ENCODE assay signal across 8 cellular contexts in the genomic region with DNA sequence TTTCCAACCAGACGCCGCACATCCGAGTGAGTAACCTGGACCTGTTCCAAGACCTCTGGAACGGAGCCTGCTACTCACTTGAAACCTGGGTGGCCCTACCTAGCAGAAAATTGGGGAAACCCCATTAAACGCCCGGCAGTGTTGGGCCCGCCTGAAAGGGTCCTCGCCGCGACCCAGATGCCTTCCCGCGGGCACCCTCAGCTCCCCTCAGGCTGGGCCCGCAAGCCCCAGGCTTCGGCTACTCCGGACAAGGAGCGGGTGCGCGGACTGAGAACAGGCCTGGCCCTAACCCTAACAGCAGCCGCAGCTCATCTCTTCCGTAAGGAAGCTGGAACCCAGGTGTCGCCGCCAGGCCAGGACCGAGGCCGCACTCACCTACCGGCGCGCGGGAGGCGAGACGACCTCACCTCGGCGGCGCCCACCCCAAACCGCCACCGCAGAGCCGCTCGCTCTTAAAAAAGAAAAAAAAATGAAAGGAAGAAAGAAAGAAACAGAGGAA. TPM values are rescaled to one million over a fixed set of nuclear protein-coding genes. Genes with fewer than 3 reads are reported as not detected.
DNase-seq lines count a peak whose midpoint lies in the region; ATAC-seq, FAIRE-seq and TF ChIP-seq lines count a peak whose summit lies in the region.

No MANE protein-coding gene starts in this region.

- TF ChIP-seq CTCF in GM12878 (IDR thresholded peaks at IDR 0.05 in 2 of 3, conservative IDR thresholded peaks at IDR 0.05 in 1 of 3; ENCODE audit: control insufficient read depth in 2 of 3, extremely low read depth in 1 of 3, insufficient read depth in 1 of 3, low read depth in 3 of 3, low read length in 3 of 3) (no peak), sigmoid colon (IDR thresholded peaks at IDR 0.05) (peak in 1 of 4 experiments; percentile 6)

- H3K4me3 ChIP-seq in MG63 (peak overlapping the region; percentile 97), GM12878 (peak overlapping the region; percentile 81), iPS DF 6.9 (ENCODE audit: low read length) (peak overlapping the region; percentile 99), sigmoid colon (peak overlapping the region; percentile 74 to 99 (median 92))

- FAIRE-seq in GM12878 (lab: Jason Lieb, UNC) = no peak

- POLR2A ChIA-PET in GM12878 (lab: Charles Lee) = interaction anchor here (0.6 to 2.8 kb wide), 12 partner anchors 9 to 262 kb away, joined by 3 to 10 read pairs (median 4); a partner anchor contains a TSS

- peak overlapping the region; percentile 85 for H3K4me2 ChIP-seq in GM12878 (ENCODE audit: control insufficient read depth, insufficient read depth)

- intact Hi-C loops in GM12878 (cut with micrococcal nuclease; ENCODE audit: unreplicated experiment) = loop anchor here (5.0 kb wide), 2 partner anchors 213 to 352 kb away; a partner anchor contains a TSS
- intact Hi-C loops in sigmoid colon (cut with DNase I) = loop anchor here (5.0 to 10.0 kb wide), 4 partner anchors 93 to 349 kb away; a partner anchor contains a TSS

- peaks cover 15% of the 10 kb centered on the region for H3K9me3 ChIP-seq in MG63
- H3K9me3 ChIP-seq in GM12878 (replicated peaks; ENCODE audit: control insufficient read depth, insufficient read depth, low read length) = no peaks in the 10 kb centered on the region
- H3K9me3 ChIP-seq in iPS DF 6.9 (ENCODE audit: control insufficient read depth, insufficient read depth, low read length) = no peaks in the 10 kb centered on the region
- H3K9me3 ChIP-seq in sigmoid colon = no peaks in the 10 kb centered on the region

- TF ChIP-seq RAD21 in GM12878 (IDR thresholded peaks at IDR 0.05; ENCODE audit: insufficient read depth, low read depth, low read length) = no peak

- peak overlapping the region; percentile 63 for H2AFZ ChIP-seq in GM12878 (ENCODE audit: control insufficient read depth, low read depth, low read length)

- peak overlapping the region; percentile 95 for H3K9ac ChIP-seq in GM12878 (ENCODE audit: control insufficient read depth, insufficient read depth, low read length)

- TF ChIP-seq EP300 in GM12878 (IDR thresholded peaks at IDR 0.05; ENCODE audit: borderline replicate concordance in 1 of 2, control insufficient read depth in 1 of 2, low read depth in 2 of 2, low read length in 2 of 2) (no peak), sigmoid colon (IDR thresholded peaks at IDR 0.05) (no peak)

- WGBS in GM12878 (ENCODE audit: insufficient coverage, insufficient replicate concordance, low lambda C conversion rate, missing lambda C conversion rate) = under 1% methylated on average over 37 of the region's 37 CpGs
- no CpG with 5 or more reads among the region's 37 CpGs for WGBS in iPS DF 6.9 (ENCODE audit: insufficient coverage, insufficient read length)
- 0% methylated on average over 37 of the region's 37 CpGs for whole genome bisulfite sequencing in sigmoid colon, 2 donors

- peaks cover 5% of the 10 kb centered on the region; the same call in 1 of the 2 replicates for H3K4me1 ChIP-seq in GM12878 (ENCODE audit: control insufficient read depth, insufficient read depth, low read length)
- peaks cover 2% of the 10 kb centered on the region; the same call in 1 of the 2 replicates for H3K4me1 ChIP-seq in iPS DF 6.9 (ENCODE audit: control insufficient read depth, insufficient read depth, low read length)
- H3K4me1 ChIP-seq in sigmoid colon = peaks cover 0 to 50% (median 35%) of the 10 kb centered on the region in 4 donors

- DNase-seq in stimulated activated CD8-positive, alpha-beta memory T cell treated with anti-CD3 and anti-CD28 coated beads, Interleukin-12 subunit alpha, Interleukin-12 subunit beta, amount 100 ng/mL, for 1 hour (ENCODE audit: low read depth) = peak; percentile 15
- no peak for DNase-seq in stimulated activated CD8-positive, alpha-beta memory T cell treated with anti-CD3 and anti-CD28 coated beads, Interleukin-4, amount 100 ng/mL, for 48 hours
- DNase-seq in HCEC 1CT = peak; percentile 74
- peak; percentile 83 for DNase-seq in MG63
- no peak for DNase-seq in GM12878 (ENCODE audit: low read depth, low spot score)
- no peak for DNase-seq in iPS DF 6.9 (ENCODE audit: low read depth, low spot score)
- peak; percentile 82 for DNase-seq in sigmoid colon
- no peak for DNase-seq in DMS153 (lab: John Stamatoyannopoulos, UW)

- in situ Hi-C loops in GM12878 (cut with MboI) = no loop called here

- H3K27me3 ChIP-seq in MG63 (no peaks in the 10 kb centered on the region), GM12878 (replicated peaks in 1 of 2; ENCODE audit: control insufficient read depth in 2 of 2, insufficient read depth in 2 of 2, low read length in 1 of 2) (no peaks in the 10 kb centered on the region), iPS DF 6.9 (ENCODE audit: control insufficient read depth, insufficient read depth, low read length) (no peaks in the 10 kb centered on the region), sigmoid colon (no peaks in the 10 kb centered on the region)

- CTCF ChIA-PET in GM12878 (lab: Yijun Ruan, JAX) = interaction anchor here (0.6 to 1.6 kb wide), 8 partner anchors 10 to 1081 kb away, joined by 3 to 4 read pairs (median 3); no protein-coding TSS in a partner anchor

- peaks cover 89% of the 10 kb centered on the region for H3K79me2 ChIP-seq in GM12878 (ENCODE audit: control insufficient read depth, insufficient read depth, low read length)

- SMC1A ChIA-PET in GM12878 (lab: Charles Lee; ENCODE audit: uncharacterized antibody, unreplicated experiment) = interaction anchor here (0.9 to 1.6 kb wide), 6 partner anchors 12 to 131 kb away, joined by 3 to 4 read pairs (median 3); a partner anchor contains a TSS

- RAD21 ChIA-PET in GM12878 (lab: Charles Lee; ENCODE audit: unreplicated experiment) = interaction anchor here (0.5 to 3.6 kb wide), 10 partner anchors 19 to 420 kb away, joined by 3 to 20 read pairs (median 4); no protein-coding TSS in a partner anchor

- H3K27ac ChIP-seq in GM12878 (ENCODE audit: control insufficient read depth, insufficient read depth) = peak overlapping the region; percentile 94
- H3K27ac ChIP-seq in iPS DF 6.9 (ENCODE audit: low read length) = no peak overlapping the region
- peak overlapping the region; percentile 93 to 99 (median 97) for H3K27ac ChIP-seq in sigmoid colon

- H4K20me1 ChIP-seq in GM12878 (ENCODE audit: control insufficient read depth, insufficient read depth) = no peaks in the 10 kb centered on the region

- peak; percentile 46 for ATAC-seq in GM12878

- BruUV-seq in GM12878 (replicated peaks; lab: Mats Ljungman, UMichigan) = TSS peak; percentile 85

- TF ChIP-seq POLR2A in GM12878 (IDR thresholded peaks at IDR 0.05; ENCODE audit: low read depth, low read length) (peak; percentile 66), sigmoid colon (IDR thresholded peaks at IDR 0.05) (no peak)

- peaks cover 11% of the 10 kb centered on the region for H3K36me3 ChIP-seq in MG63
- H3K36me3 ChIP-seq in GM12878 (ENCODE audit: control insufficient read depth in 2 of 2, insufficient read depth in 2 of 2, low read length in 1 of 2) = no peaks in the 10 kb centered on the region
- no peaks in the 10 kb centered on the region for H3K36me3 ChIP-seq in iPS DF 6.9 (ENCODE audit: control insufficient read depth, insufficient read depth, low read length)
- no peaks in the 10 kb centered on the region for H3K36me3 ChIP-seq in sigmoid colon

RNA-seq across cellular contexts. Expression of a gene that starts 0.3 kb away (rescaled TPM):
- total RNA-seq in MG63 (2014; rRNA removed; shearing (Covaris generic); ENCODE audit: low replicate concordance) = 164 and 294 TPM in 2 replicates
- total RNA-seq in GM12878 (2013; cell fraction: nucleolus; rRNA removed) = 80.2 and 90.1 TPM in 2 replicates
- total RNA-seq in GM12878 (2014; rRNA removed) = 67.9 and 82.1 TPM in 2 replicates
- total RNA-seq in GM12878 (2014; rRNA removed; fragmentation: Illumina TruSeq; extraction: Trizol) = 146 and 152 TPM in 2 replicates
- total RNA-seq in GM12878 (2021) = 101 and 104 TPM in 2 replicates
- 51.7 TPM for polyA plus RNA-seq in GM12878 (2011; ENCODE audit: low read depth)
- polyA plus RNA-seq in GM12878 (2011; rRNA removed) = 114 and 117 TPM in 2 replicates
- 134 and 137 TPM in 2 replicates for polyA plus RNA-seq in GM12878 (2011; cell fraction: cytosol; rRNA removed)
- 121 and 124 TPM in 2 replicates for polyA plus RNA-seq in GM12878 (2011; cell fraction: nucleus; rRNA removed)
- polyA plus RNA-seq in GM12878 (2012) = 70.8 and 73.8 TPM in 2 replicates
- polyA plus RNA-seq in GM12878 (2014; fragmentation: Illumina TruSeq; extraction: Trizol) = 174 and 180 TPM in 2 replicates
- polyA plus RNA-seq in GM12878 (2014; fragmentation: Nextera tagmentation; extraction: Ambion mirVana) = 10 to 100 TPM; 72.5 to 90.2 TPM
- 94.6 and 106 TPM in 2 replicates for polyA plus RNA-seq in GM12878 (2014; rRNA removed)
- polyA plus RNA-seq in GM12878 (2016; fragmentation: Nextera tagmentation; extraction: Ambion mirVana) = 100 to 1,000 TPM; 135 to 143 TPM
- polyA minus RNA-seq in GM12878 (2011; rRNA and poly(A)+ RNA removed) = 83.2 and 109 TPM in 2 replicates
- polyA minus RNA-seq in GM12878 (2011; cell fraction: cytosol; rRNA and poly(A)+ RNA removed) = 33.0 and 36.1 TPM in 2 replicates
- polyA minus RNA-seq in GM12878 (2011; cell fraction: nucleus; rRNA and poly(A)+ RNA removed) = 22.6 and 36.0 TPM in 2 replicates
- 10 to 100 TPM; 60.1 to 81.3 (median 76.9) TPM for total RNA-seq in sigmoid colon
- 10 to 100 TPM; 70.5 to 75.4 (median 73.9) TPM for polyA plus RNA-seq in sigmoid colon

RNA-seq across cellular contexts. Expression of a gene that starts 0.6 kb away (rescaled TPM):
- 72.1 and 106 TPM in 2 replicates for total RNA-seq in MG63 (2014; rRNA removed; shearing (Covaris generic); ENCODE audit: low replicate concordance)
- total RNA-seq in GM12878 (2013; cell fraction: nucleolus; rRNA removed) = 126 and 145 TPM in 2 replicates
- total RNA-seq in GM12878 (2014; rRNA removed) = 35.0 and 37.5 TPM in 2 replicates
- 41.2 and 44.8 TPM in 2 replicates for total RNA-seq in GM12878 (2014; rRNA removed; fragmentation: Illumina TruSeq; extraction: Trizol)
- 38.0 and 40.5 TPM in 2 replicates for total RNA-seq in GM12878 (2021)
- polyA plus RNA-seq in GM12878 (2011; ENCODE audit: low read depth) = 26.3 TPM
- polyA plus RNA-seq in GM12878 (2011; rRNA removed) = 47.7 and 50.8 TPM in 2 replicates
- polyA plus RNA-seq in GM12878 (2011; cell fraction: cytosol; rRNA removed) = 28.1 and 32.9 TPM in 2 replicates
- polyA plus RNA-seq in GM12878 (2011; cell fraction: nucleus; rRNA removed) = 33.1 and 59.7 TPM in 2 replicates
- polyA plus RNA-seq in GM12878 (2012) = 19.0 and 28.2 TPM in 2 replicates
- polyA plus RNA-seq in GM12878 (2014; fragmentation: Illumina TruSeq; extraction: Trizol) = 41.8 and 47.7 TPM in 2 replicates
- polyA plus RNA-seq in GM12878 (2014; fragmentation: Nextera tagmentation; extraction: Ambion mirVana) = 10 to 100 TPM; 18.5 to 25.1 TPM
- 24.0 and 29.1 TPM in 2 replicates for polyA plus RNA-seq in GM12878 (2014; rRNA removed)
- 10 to 100 TPM; 44.8 to 57.0 TPM for polyA plus RNA-seq in GM12878 (2016; fragmentation: Nextera tagmentation; extraction: Ambion mirVana)
- polyA minus RNA-seq in GM12878 (2011; rRNA and poly(A)+ RNA removed) = 82.9 and 86.9 TPM in 2 replicates
- polyA minus RNA-seq in GM12878 (2011; cell fraction: cytosol; rRNA and poly(A)+ RNA removed) = 26.6 and 31.1 TPM in 2 replicates
- polyA minus RNA-seq in GM12878 (2011; cell fraction: nucleus; rRNA and poly(A)+ RNA removed) = 41.8 and 66.1 TPM in 2 replicates
- 10 to 100 TPM; 30.6 to 42.7 (median 34.1) TPM for total RNA-seq in sigmoid colon
- 10 to 100 TPM; 12.6 to 17.8 (median 16.6) TPM for polyA plus RNA-seq in sigmoid colon

RNA-seq across cellular contexts. Expression of a gene that starts 59.6 kb away (rescaled TPM):
- total RNA-seq in MG63 (2014; rRNA removed; shearing (Covaris generic); ENCODE audit: low replicate concordance) = 352 and 467 TPM in 2 replicates
- 9.4 and 9.6 TPM in 2 replicates for total RNA-seq in GM12878 (2013; cell fraction: nucleolus; rRNA removed)
- total RNA-seq in GM12878 (2014; rRNA removed) = 30.9 and 35.8 TPM in 2 replicates
- 26.3 and 27.4 TPM in 2 replicates for total RNA-seq in GM12878 (2014; rRNA removed; fragmentation: Illumina TruSeq; extraction: Trizol)
- total RNA-seq in GM12878 (2021) = 25.5 and 28.5 TPM in 2 replicates
- 17.5 TPM for polyA plus RNA-seq in GM12878 (2011; ENCODE audit: low read depth)
- 51.1 and 56.6 TPM in 2 replicates for polyA plus RNA-seq in GM12878 (2011; rRNA removed)
- 35.3 and 41.2 TPM in 2 replicates for polyA plus RNA-seq in GM12878 (2011; cell fraction: cytosol; rRNA removed)
- polyA plus RNA-seq in GM12878 (2011; cell fraction: nucleus; rRNA removed) = 17.4 and 18.8 TPM in 2 replicates
- 19.1 and 21.0 TPM in 2 replicates for polyA plus RNA-seq in GM12878 (2012)
- polyA plus RNA-seq in GM12878 (2014; fragmentation: Illumina TruSeq; extraction: Trizol) = 33.6 and 35.5 TPM in 2 replicates
- 10 to 100 TPM; 12.5 to 20.5 TPM for polyA plus RNA-seq in GM12878 (2014; fragmentation: Nextera tagmentation; extraction: Ambion mirVana)
- 21.7 and 23.9 TPM in 2 replicates for polyA plus RNA-seq in GM12878 (2014; rRNA removed)
- polyA plus RNA-seq in GM12878 (2016; fragmentation: Nextera tagmentation; extraction: Ambion mirVana) = 10 to 100 TPM; 44.2 to 50.9 TPM
- polyA minus RNA-seq in GM12878 (2011; rRNA and poly(A)+ RNA removed) = 24.3 and 31.6 TPM in 2 replicates
- polyA minus RNA-seq in GM12878 (2011; cell fraction: cytosol; rRNA and poly(A)+ RNA removed) = 12.7 and 22.0 TPM in 2 replicates
- 5.2 and 6.2 TPM in 2 replicates for polyA minus RNA-seq in GM12878 (2011; cell fraction: nucleus; rRNA and poly(A)+ RNA removed)
- total RNA-seq in sigmoid colon = 10 to 100 TPM; 64.7 to 85.6 (median 74.4) TPM
- polyA plus RNA-seq in sigmoid colon = 10 to 100 TPM; 28.6 to 39.0 (median 36.8) TPM

Comparison
In these comparisons a context has a peak if more than half of its experiments do, and no peak if none do; other contexts are left out.
1. DNase-seq: peak in stimulated activated CD8-positive, alpha-beta memory T cell treated with anti-CD3 and anti-CD28 coated beads, Interleukin-12 subunit alpha, Interleukin-12 subunit beta, amount 100 ng/mL, for 1 hour (single experiment), HCEC 1CT (single experiment), MG63 (single experiment) and sigmoid colon (single experiment); none in stimulated activated CD8-positive, alpha-beta memory T cell treated with anti-CD3 and anti-CD28 coated beads, Interleukin-4, amount 100 ng/mL, for 48 hours (single experiment), GM12878 (single experiment), iPS DF 6.9 (single experiment) and DMS153 (single experiment).
2. Peak in every context shown above with its lines, with median percentiles within 50 percentile points of each other: H3K4me3 ChIP-seq.